ENCODE assay signal across 8 cellular contexts in genomic region chr1:212760126-212760823, GRCh38. TPM values are rescaled to one million over a fixed set of nuclear protein-coding genes. Genes with fewer than 3 reads are reported as not detected.
A peak's percentile ranks its signal among the peaks of the same experiment; 100 is the strongest.
DNase-seq lines count a peak whose midpoint lies in the region; ATAC-seq, FAIRE-seq and TF ChIP-seq lines count a peak whose summit lies in the region.

No MANE protein-coding gene starts in this region.

- CTCF ChIA-PET in activated CD4-positive, alpha-beta T cell treated with anti-CD3 and anti-CD28 coated beads for 36 hours (lab: Charles Lee): interaction anchor here (0.6 to 1.3 kb wide), 7 partner anchors 9 to 96 kb away, joined by 3 to 6 read pairs (median 3); no protein-coding TSS in a partner anchor

- no peak overlapping the region for H3K27ac Mint-ChIP-seq in activated CD4-positive, alpha-beta T cell treated with anti-CD3 and anti-CD28 coated beads for 36 hours

- H3K9me3 Mint-ChIP-seq in activated CD4-positive, alpha-beta T cell treated with anti-CD3 and anti-CD28 coated beads for 36 hours (ENCODE audit: low read depth): no peaks in the 10 kb centered on the region

- intact Hi-C loops in activated CD4-positive, alpha-beta T cell treated with anti-CD3 and anti-CD28 coated beads for 36 hours (cut with DNase I, micrococcal nuclease): loop anchor here (1.0 to 5.0 kb wide), 3 partner anchors 61 to 95 kb away; partner anchors contain the start of gene BATF3 (in 1 of the 2)

- no peak for DNase-seq in D721Med (ENCODE audit: insufficient read length, low spot score)
- DNase-seq in activated CD4-positive, alpha-beta T cell treated with anti-CD3 and anti-CD28 coated beads for 36 hours: peak; percentile 83
- no peak for DNase-seq in epithelial cell of proximal tubule (ENCODE audit: low read depth)
- peak; percentile 39 for DNase-seq in stimulated activated CD4-positive, alpha-beta T cell treated with anti-CD3 and anti-CD28 coated beads, Interleukin-2, amount 100 ng/mL, for 4 hours (ENCODE audit: low read depth)
- no peak for DNase-seq in amygdala (lab: John Stamatoyannopoulos, UW)
- DNase-seq in COR-L47 (lab: John Stamatoyannopoulos, UW): no peak

- H3K4me1 Mint-ChIP-seq in activated CD4-positive, alpha-beta T cell treated with anti-CD3 and anti-CD28 coated beads for 36 hours: peaks cover 22% of the 10 kb centered on the region

- H3K36me3 Mint-ChIP-seq in activated CD4-positive, alpha-beta T cell treated with anti-CD3 and anti-CD28 coated beads for 36 hours (ENCODE audit: low read depth): peaks cover 34% of the 10 kb centered on the region

- peak; percentile 75 for ATAC-seq in HG02759 (IDR thresholded peaks at IDR 0.05; ENCODE audit: unreplicated experiment)
- ATAC-seq in activated CD4-positive, alpha-beta T cell treated with anti-CD3 and anti-CD28 coated beads for 36 hours: peak; percentile 96
- ATAC-seq in HG03139 (IDR thresholded peaks at IDR 0.05; ENCODE audit: unreplicated experiment): no peak

- POLR2A ChIA-PET in activated CD4-positive, alpha-beta T cell treated with anti-CD3 and anti-CD28 coated beads for 36 hours (lab: Charles Lee): no interaction called here

- no peak overlapping the region for H3K4me3 ChIP-seq in epithelial cell of proximal tubule (ENCODE audit: low read depth, low read length)

- no peak overlapping the region for H3K4me3 Mint-ChIP-seq in activated CD4-positive, alpha-beta T cell treated with anti-CD3 and anti-CD28 coated beads for 36 hours

- no peak for FAIRE-seq in D721Med (lab: Jason Lieb, UNC)

- no peaks in the 10 kb centered on the region for H3K27me3 Mint-ChIP-seq in activated CD4-positive, alpha-beta T cell treated with anti-CD3 and anti-CD28 coated beads for 36 hours

- TF ChIP-seq CTCF in D721Med (IDR thresholded peaks at IDR 0.05; ENCODE audit: insufficient read depth, missing control alignments) (peak; percentile 2), epithelial cell of proximal tubule (conservative IDR thresholded peaks at IDR 0.05; ENCODE audit: low read depth, low read length) (peak; percentile 66)

RNA-seq across cellular contexts. Expression of gene NSL1, which starts 31.3 kb away (rescaled TPM):
- 10 to 100 TPM; 39.2 to 40.9 TPM for total RNA-seq in activated CD4-positive, alpha-beta T cell treated with anti-CD3 and anti-CD28 coated beads for 36 hours
- 31.2 and 52.6 TPM in 2 replicates for total RNA-seq in epithelial cell of proximal tubule

RNA-seq across cellular contexts. Expression of gene TATDN3, which starts 31.4 kb away (rescaled TPM):
- total RNA-seq in activated CD4-positive, alpha-beta T cell treated with anti-CD3 and anti-CD28 coated beads for 36 hours: 10 to 100 TPM; 13.8 to 15.2 TPM
- total RNA-seq in epithelial cell of proximal tubule: 10.7 and 12.9 TPM in 2 replicates

Comparison
In these comparisons a context has a peak if more than half of its experiments do, and no peak if none do; other contexts are left out.
1. DNase-seq: peak in activated CD4-positive, alpha-beta T cell treated with anti-CD3 and anti-CD28 coated beads for 36 hours (single experiment) and stimulated activated CD4-positive, alpha-beta T cell treated with anti-CD3 and anti-CD28 coated beads, Interleukin-2, amount 100 ng/mL, for 4 hours (single experiment); none in D721Med (single experiment), epithelial cell of proximal tubule (single experiment), amygdala (0 of 56) and COR-L47 (single experiment).